Comparison of ENCODE assay signal across 1 cellular context in genomic region chr17:30956764-30957374, GRCh38.
TF ChIP-seq lines count a peak whose summit lies in the region.

No MANE protein-coding gene starts in this region.

TF ChIP-seq in IMR-90, 13 proteins besides CTCF, POLR2A, EP300 and RAD21 (continued from another document):
- TF ChIP-seq RCOR1 (IDR thresholded peaks at IDR 0.05; ENCODE audit: insufficient replicate concordance, low read length): no peak
- TF ChIP-seq SMC3 (IDR thresholded peaks at IDR 0.05; ENCODE audit: low read depth, low read length): no peak
- TF ChIP-seq MAZ (IDR thresholded peaks at IDR 0.05; ENCODE audit: borderline replicate concordance, low read depth, low read length): no peak
TF ChIP-seq in IMR-90: peak in this region for 0.
